Comparison of ENCODE assay signal across 1 cellular context in genomic region chr16:52914428-52914827, GRCh38.
TF ChIP-seq lines count a peak whose summit lies in the region.

No MANE protein-coding gene starts in this region.

TF ChIP-seq in GM23338, 12 proteins besides CTCF, POLR2A, EP300 and RAD21 (continued from another document):
- TF ChIP-seq ZNF462 (CRISPR knock-in tag; IDR thresholded peaks at IDR 0.05) = no peak
- TF ChIP-seq POLR2AphosphoS5 (IDR thresholded peaks at IDR 0.05; ENCODE audit: low read depth) = no peak
